Comparison of ENCODE assay signal across 26 cellular contexts in genomic region chr3:30114918-30115317, GRCh38.
"Had no signal": no experiment of that assay in that cellular context is flagged by ENCODE, and none has a peak within 500 bp of the region (broad histone marks: within the 10 kb centered on the region; RNA-seq: fewer than 3 reads in every experiment).

No MANE protein-coding gene starts in this region.

- H3K27me3 ChIP-seq: MG63 had no signal

- H3K27me3 Mint-ChIP-seq: activated B cell treated with CpG ODN at 0.5 μM for 24 hours; activated naive CD4-positive, alpha-beta T cell treated with anti-CD3 and anti-CD28 coated beads, Interleukin-2, amount 50 U/mL, for 24 hours; activated T-cell treated with anti-CD3 and anti-CD28 coated beads, Interleukin-2, amount 50 U/mL, for 24 hours; IgD-negative memory B cell had no signal

- H3K36me3 ChIP-seq: MG63 had no signal

- H3K4me3 Mint-ChIP-seq: activated B cell treated with CpG ODN at 0.5 μM for 24 hours; activated CD4-positive, alpha-beta T cell treated with anti-CD3 and anti-CD28 coated beads, Interleukin-2, amount 10 ng/mL, durations not matched to agents 24 days and 14 days; activated CD8-positive, alpha-beta memory T cell treated with anti-CD3 and anti-CD28 coated beads, Interleukin-2, amount 10 ng/mL, durations not matched to agents 7 days and 5 days; activated naive CD4-positive, alpha-beta T cell treated with anti-CD3 and anti-CD28 coated beads, Interleukin-2, amount 50 U/mL, for 24 hours; activated T-cell treated with anti-CD3 and anti-CD28 coated beads, Interleukin-2, amount 50 U/mL, for 24 hours; activated T-helper 1 cell treated with anti-CD3 and anti-CD28 coated beads, Interleukin-12 subunit alpha, Interleukin-12 subunit beta, Interleukin-2, Interleukin-4 antibody, amounts not matched to agents 30 ng/mL and 10 ng/mL and 1 ng/mL, durations not matched to agents 14 hours and 24 hours and 36 hours; brain; IgD-negative memory B cell; T-helper 17 cell had no signal

- H3K9me3 Mint-ChIP-seq: activated B cell treated with CpG ODN at 0.5 μM for 24 hours; activated CD4-positive, alpha-beta T cell treated with anti-CD3 and anti-CD28 coated beads, Interleukin-2, amount 10 ng/mL, durations not matched to agents 24 days and 14 days; activated naive CD4-positive, alpha-beta T cell treated with anti-CD3 and anti-CD28 coated beads, Interleukin-2, amount 50 U/mL, for 24 hours; activated T-cell treated with anti-CD3 and anti-CD28 coated beads, Interleukin-2, amount 50 U/mL, for 24 hours; activated T-helper 1 cell treated with anti-CD3 and anti-CD28 coated beads, Interleukin-12 subunit alpha, Interleukin-12 subunit beta, Interleukin-2, Interleukin-4 antibody, amounts not matched to agents 30 ng/mL and 10 ng/mL and 1 ng/mL, durations not matched to agents 14 hours and 24 hours and 36 hours; brain; IgD-negative memory B cell had no signal

- DNase-seq: activated B cell treated with CpG ODN at 0.5 μM for 24 hours; activated CD4-positive, alpha-beta T cell treated with anti-CD3 and anti-CD28 coated beads for 1 hour; activated CD4-positive, alpha-beta T cell treated with anti-CD3 and anti-CD28 coated beads, Interleukin-2, amount 10 ng/mL, durations not matched to agents 24 days and 14 days; activated CD4-positive, alpha-beta T cell treated with anti-CD3 and anti-CD28 coated beads, Interleukin-2, amount 50 U/mL, for 48 hours; activated CD8-positive, alpha-beta memory T cell treated with anti-CD3 and anti-CD28 coated beads, Interleukin-2, amount 10 ng/mL, durations not matched to agents 7 days and 5 days; activated effector memory CD4-positive, alpha-beta T cell treated with Interleukin-2 at 50 U/mL for 16 hours; activated naive CD4-positive, alpha-beta T cell; activated T-cell treated with anti-CD3 and anti-CD28 coated beads, Interleukin-2, amount 50 U/mL, for 24 hours; amniotic stem cell; KG1; MG63; MV-4-11; NCI-H1105 treated with DMSO at 0.1 percent for 48 hours; NCI-H1694 treated with DMSO at 0.1 percent for 48 hours; NCI-H2081 treated with DMSO at 0.1 percent for 48 hours; NCI-H2171; NCI-H2227 treated with DMSO at 0.1 percent for 48 hours; NCI-H526; NCI-H82; SIG-M5; T-helper 17 cell; T1000 had no signal

- H3K36me3 Mint-ChIP-seq: activated CD8-positive, alpha-beta memory T cell treated with anti-CD3 and anti-CD28 coated beads, Interleukin-2, amount 10 ng/mL, durations not matched to agents 7 days and 5 days; activated naive CD4-positive, alpha-beta T cell treated with anti-CD3 and anti-CD28 coated beads, Interleukin-2, amount 50 U/mL, for 24 hours; brain; IgD-negative memory B cell had no signal

- H3K4me3 ChIP-seq: MG63 had no signal

- ATAC-seq: activated CD8-positive, alpha-beta memory T cell treated with anti-CD3 and anti-CD28 coated beads, Interleukin-2, amount 10 ng/mL, durations not matched to agents 7 days and 5 days; T-helper 17 cell had no signal

- H3K4me1 Mint-ChIP-seq: activated CD8-positive, alpha-beta memory T cell treated with anti-CD3 and anti-CD28 coated beads, Interleukin-2, amount 10 ng/mL, durations not matched to agents 7 days and 5 days had no signal

- H3K27ac Mint-ChIP-seq: activated B cell treated with CpG ODN at 0.5 μM for 24 hours; activated CD4-positive, alpha-beta T cell treated with anti-CD3 and anti-CD28 coated beads, Interleukin-2, amount 10 ng/mL, durations not matched to agents 24 days and 14 days; activated CD8-positive, alpha-beta memory T cell treated with anti-CD3 and anti-CD28 coated beads, Interleukin-2, amount 10 ng/mL, durations not matched to agents 7 days and 5 days; activated naive CD4-positive, alpha-beta T cell treated with anti-CD3 and anti-CD28 coated beads, Interleukin-2, amount 50 U/mL, for 24 hours; activated T-cell treated with anti-CD3 and anti-CD28 coated beads, Interleukin-2, amount 50 U/mL, for 24 hours; activated T-helper 1 cell treated with anti-CD3 and anti-CD28 coated beads, Interleukin-12 subunit alpha, Interleukin-12 subunit beta, Interleukin-2, Interleukin-4 antibody, amounts not matched to agents 30 ng/mL and 10 ng/mL and 1 ng/mL, durations not matched to agents 14 hours and 24 hours and 36 hours; T-helper 17 cell had no signal

- H3K9me3 ChIP-seq: MG63 had no signal
